Comparison of ENCODE assay signal across 10 cellular contexts in the genomic region with DNA sequence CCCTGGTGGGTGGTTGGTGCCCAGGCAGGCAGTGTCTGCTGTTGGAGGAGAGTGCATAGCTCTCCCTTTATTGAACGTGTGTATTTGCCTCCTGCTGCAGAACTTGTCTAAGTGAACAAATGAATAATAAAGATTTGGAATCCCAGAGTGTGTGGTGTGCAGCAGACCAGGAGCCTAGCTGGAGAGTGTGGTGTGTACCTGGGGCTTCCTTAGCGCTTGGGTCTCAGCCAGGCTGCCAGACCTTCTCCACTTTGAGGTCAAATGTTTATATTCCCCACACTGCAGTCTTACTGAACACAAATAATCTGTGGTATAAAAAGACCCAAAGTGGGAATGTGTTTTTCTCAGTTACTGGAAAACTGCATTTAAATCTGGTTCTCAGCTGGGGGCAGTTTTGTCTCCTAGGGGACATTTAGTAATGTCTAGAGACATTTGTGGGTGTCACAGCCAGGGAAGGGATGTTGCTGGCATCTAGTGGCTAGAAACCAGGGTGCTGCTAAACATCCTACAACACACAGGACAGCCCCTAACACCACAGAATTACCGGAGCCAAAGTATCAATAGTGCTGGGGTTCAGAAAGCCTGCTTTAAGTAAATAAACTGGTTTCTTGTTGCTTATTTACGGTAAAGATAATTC. TPM values are rescaled to one million over a fixed set of nuclear protein-coding genes. Genes with fewer than 3 reads are reported as not detected.
A peak's percentile ranks its signal among the peaks of the same experiment; 100 is the strongest.
DNase-seq lines count a peak whose midpoint lies in the region; ATAC-seq and TF ChIP-seq lines count a peak whose summit lies in the region.
"Had no signal": no experiment of that assay in that cellular context is flagged by ENCODE, and none has a peak within 500 bp of the region (broad histone marks: within the 10 kb centered on the region; RNA-seq: fewer than 3 reads in every experiment).

No MANE protein-coding gene starts in this region.

- peaks cover 22% of the 10 kb centered on the region for H3K36me3 Mint-ChIP-seq in progenitor cell of endocrine pancreas (ENCODE audit: insufficient read depth)

- H3K4me1 Mint-ChIP-seq in progenitor cell of endocrine pancreas (ENCODE audit: low read depth), result peaks cover 2% of the 10 kb centered on the region

- no peaks in the 10 kb centered on the region for H3K9me3 Mint-ChIP-seq in progenitor cell of endocrine pancreas (ENCODE audit: low read depth)
- H3K9me3 Mint-ChIP-seq: CD4-positive, CD25-positive, alpha-beta regulatory T cell had no signal

- TF ChIP-seq CTCF in brain microvascular endothelial cell (IDR thresholded peaks at IDR 0.05; ENCODE audit: low read depth, low read length, missing control alignments) (peak; percentile 60), progenitor cell of endocrine pancreas (IDR thresholded peaks at IDR 0.05; ENCODE audit: unreplicated experiment) (peak; percentile 25)

- peak overlapping the region; percentile 12 for H3K27ac Mint-ChIP-seq in progenitor cell of endocrine pancreas
- H3K27ac Mint-ChIP-seq: CD4-positive, CD25-positive, alpha-beta regulatory T cell had no signal

- H3K4me3 ChIP-seq in brain microvascular endothelial cell (ENCODE audit: low read depth, low read length), result no peak overlapping the region

- no peaks in the 10 kb centered on the region for H3K27me3 Mint-ChIP-seq in progenitor cell of endocrine pancreas
- H3K27me3 Mint-ChIP-seq: CD4-positive, CD25-positive, alpha-beta regulatory T cell had no signal

- H3K27me3 ChIP-seq in brain microvascular endothelial cell (replicated peaks), result no peaks in the 10 kb centered on the region

- no peak overlapping the region for H3K4me3 Mint-ChIP-seq in progenitor cell of endocrine pancreas (ENCODE audit: low read depth)
- H3K4me3 Mint-ChIP-seq: CD4-positive, CD25-positive, alpha-beta regulatory T cell had no signal

- ATAC-seq in GM18517 (IDR thresholded peaks at IDR 0.05; ENCODE audit: unreplicated experiment) (no peak), GM19463 (IDR thresholded peaks at IDR 0.05; ENCODE audit: unreplicated experiment) (no peak)

- DNase-seq in NCI-H82 (lab: John Stamatoyannopoulos, UW) (peak; percentile 50), NCI-H82 treated with DMSO at 0.1 percent for 48 hours (lab: John Stamatoyannopoulos, UW; ENCODE audit: unreplicated experiment) (no peak), Kasumi-1 (lab: John Stamatoyannopoulos, UW) (peak; percentile 25 to 51), brain microvascular endothelial cell (no peak), progenitor cell of endocrine pancreas (ENCODE audit: low spot score, unreplicated experiment) (no peak), DMS79 treated with DMSO at 0.1 percent for 48 hours (lab: John Stamatoyannopoulos, UW) (no peak)
- DNase-seq: dermis blood vessel endothelial cell had no signal

- no peak overlapping the region for H3K27ac ChIP-seq in brain microvascular endothelial cell

- H3K36me3 ChIP-seq in brain microvascular endothelial cell (replicated peaks), result no peaks in the 10 kb centered on the region

- in situ Hi-C loops in brain microvascular endothelial cell (cut with HindIII; ENCODE audit: low pct_ligation_motif_present, low sequenced_read_pairs), result no loop called here

RNA-seq across cellular contexts. Expression of gene SLC37A1, which starts 23.6 kb away (rescaled TPM):
- 58.4 and 60.2 TPM in 2 replicates for total RNA-seq in progenitor cell of endocrine pancreas

RNA-seq across cellular contexts. Expression of gene RSPH1, which starts 41.2 kb away (rescaled TPM):
- 4.4 and 7.1 TPM in 2 replicates for total RNA-seq in progenitor cell of endocrine pancreas
- total RNA-seq: dermis blood vessel endothelial cell had no signal

Comparison
In these comparisons a context has a peak if more than half of its experiments do, and no peak if none do; other contexts are left out.
1. DNase-seq: peak in NCI-H82 (single experiment) and Kasumi-1 (2 of 2); none in NCI-H82 treated with DMSO at 0.1 percent for 48 hours (single experiment), brain microvascular endothelial cell (single experiment), progenitor cell of endocrine pancreas (single experiment) and DMS79 treated with DMSO at 0.1 percent for 48 hours (single experiment).